ENCODE assay signal across 8 cellular contexts in genomic region chr14:28609228-28609828, GRCh38.
DNase-seq lines count a peak whose midpoint lies in the region; ATAC-seq and TF ChIP-seq lines count a peak whose summit lies in the region.

No MANE protein-coding gene starts in this region.

- H3K4me1 ChIP-seq in NT2/D1 (ENCODE audit: insufficient read depth, insufficient read length) = no peaks in the 10 kb centered on the region

- TF ChIP-seq CTCF in MCF 10A (IDR thresholded peaks at IDR 0.05; ENCODE audit: unreplicated experiment) = peak; percentile 88

- H3K36me3 ChIP-seq in NT2/D1 (ENCODE audit: insufficient read depth, insufficient read length, low read length) = no peaks in the 10 kb centered on the region

- DNase-seq in activated CD4-positive, alpha-beta T cell treated with anti-CD3 and anti-CD28 coated beads for 36 hours = peak; percentile 55
- no peak for DNase-seq in activated CD4-positive, alpha-beta T cell treated with anti-CD3 and anti-CD28 coated beads for 4 hours
- DNase-seq in HS-27A (ENCODE audit: low read depth) = peak; percentile 56
- DNase-seq in NT2/D1 (ENCODE audit: low read depth, low spot score) = peak; percentile 52
- DNase-seq in MCF 10A (ENCODE audit: unreplicated experiment) = peak; percentile 78
- DNase-seq in left lobe of liver (ENCODE audit: low spot score) = peak; percentile 52
- DNase-seq in GOT3 (lab: John Stamatoyannopoulos, UW) = no peak
- no peak for DNase-seq in NK-92 treated with Interleukin-12 subunit alpha and Interleukin-12 subunit beta, amount 100 ng/mL, for 24 hours (lab: John Stamatoyannopoulos, UW)

- no peak overlapping the region for H3K4me3 ChIP-seq in NT2/D1 (ENCODE audit: insufficient read length, low read depth)

- no peak overlapping the region for H3K27ac Mint-ChIP-seq in activated CD4-positive, alpha-beta T cell treated with anti-CD3 and anti-CD28 coated beads for 36 hours
- H3K27ac Mint-ChIP-seq in MCF 10A (ENCODE audit: low read depth, unreplicated experiment) = no peak overlapping the region

- no peak for ATAC-seq in activated CD4-positive, alpha-beta T cell treated with anti-CD3 and anti-CD28 coated beads for 36 hours
- peak; percentile 91 for ATAC-seq in left lobe of liver

- POLR2A ChIA-PET in activated CD4-positive, alpha-beta T cell treated with anti-CD3 and anti-CD28 coated beads for 36 hours (lab: Charles Lee) = no interaction called here
- POLR2A ChIA-PET in MCF 10A (lab: Yijun Ruan, JAX) = interaction anchor here (1.7 kb wide), 1 partner anchor 16 kb away, joined by 4 read pairs; no protein-coding TSS in a partner anchor

- no peaks in the 10 kb centered on the region for H3K9me3 Mint-ChIP-seq in activated CD4-positive, alpha-beta T cell treated with anti-CD3 and anti-CD28 coated beads for 36 hours (ENCODE audit: low read depth)
- no peaks in the 10 kb centered on the region for H3K9me3 Mint-ChIP-seq in MCF 10A (ENCODE audit: unreplicated experiment)

- no peaks in the 10 kb centered on the region for H3K36me3 Mint-ChIP-seq in activated CD4-positive, alpha-beta T cell treated with anti-CD3 and anti-CD28 coated beads for 36 hours (ENCODE audit: low read depth)
- H3K36me3 Mint-ChIP-seq in MCF 10A (ENCODE audit: insufficient read depth, unreplicated experiment) = no peaks in the 10 kb centered on the region

- H3K4me3 Mint-ChIP-seq in activated CD4-positive, alpha-beta T cell treated with anti-CD3 and anti-CD28 coated beads for 36 hours = no peak overlapping the region
- H3K4me3 Mint-ChIP-seq in MCF 10A (ENCODE audit: unreplicated experiment) = no peak overlapping the region

- intact Hi-C loops in activated CD4-positive, alpha-beta T cell treated with anti-CD3 and anti-CD28 coated beads for 36 hours (cut with DNase I, micrococcal nuclease) = loop anchor here in 1 of 2 experiments (10.0 kb wide), 1 partner anchor 315 kb away; no protein-coding TSS in a partner anchor
- intact Hi-C loops in MCF 10A (cut with micrococcal nuclease) = loop anchor here (1.0 to 10.0 kb wide), 5 partner anchors 197 to 1625 kb away; no protein-coding TSS in a partner anchor

- CTCF ChIA-PET in activated CD4-positive, alpha-beta T cell treated with anti-CD3 and anti-CD28 coated beads for 36 hours (lab: Charles Lee) = interaction anchor here (0.6 to 1.5 kb wide), 2 partner anchors 37 to 1752 kb away, joined by 3 read pairs; no protein-coding TSS in a partner anchor
- CTCF ChIA-PET in MCF 10A (lab: Yijun Ruan, JAX) = interaction anchor here (0.6 to 4.0 kb wide), 24 partner anchors 9 to 1624 kb away, joined by 3 to 31 read pairs (median 4); no protein-coding TSS in a partner anchor

- no peaks in the 10 kb centered on the region for H3K27me3 ChIP-seq in NT2/D1 (ENCODE audit: insufficient read depth, insufficient read length)

- no peaks in the 10 kb centered on the region for H3K9me3 ChIP-seq in NT2/D1 (ENCODE audit: insufficient read depth, low read length)

- BruUV-seq in MCF 10A (replicated peaks; lab: Mats Ljungman, UMichigan) = no TSS peak

- no peaks in the 10 kb centered on the region for H3K27me3 Mint-ChIP-seq in activated CD4-positive, alpha-beta T cell treated with anti-CD3 and anti-CD28 coated beads for 36 hours
- H3K27me3 Mint-ChIP-seq in MCF 10A (ENCODE audit: insufficient read depth, unreplicated experiment) = no peaks in the 10 kb centered on the region

- no peak overlapping the region for H3K9ac ChIP-seq in NT2/D1 (ENCODE audit: insufficient read length, low read depth)

- H3K4me1 Mint-ChIP-seq in activated CD4-positive, alpha-beta T cell treated with anti-CD3 and anti-CD28 coated beads for 36 hours = no peaks in the 10 kb centered on the region
- peaks cover under 1% of the 10 kb centered on the region for H3K4me1 Mint-ChIP-seq in MCF 10A (ENCODE audit: insufficient read depth, unreplicated experiment)

Comparison
In these comparisons a context has a peak if more than half of its experiments do, and no peak if none do; other contexts are left out.
1. DNase-seq: peak in activated CD4-positive, alpha-beta T cell treated with anti-CD3 and anti-CD28 coated beads for 36 hours (single experiment), HS-27A (single experiment), NT2/D1 (single experiment), MCF 10A (single experiment) and left lobe of liver (single experiment); none in activated CD4-positive, alpha-beta T cell treated with anti-CD3 and anti-CD28 coated beads for 4 hours (0 of 2), GOT3 (single experiment) and NK-92 treated with Interleukin-12 subunit alpha and Interleukin-12 subunit beta, amount 100 ng/mL, for 24 hours (single experiment).